8 cellular contexts compared by ENCODE assay signal in genomic region chr1:27526569-27527222, GRCh38. TPM values are rescaled to one million over a fixed set of nuclear protein-coding genes. Genes with fewer than 3 reads are reported as not detected.
DNase-seq lines count a peak whose midpoint lies in the region; TF ChIP-seq lines count a peak whose summit lies in the region.

No MANE protein-coding gene starts in this region.

- TF ChIP-seq CTCF in WERI-Rb-1 (IDR thresholded peaks at IDR 0.05; ENCODE audit: low read depth, low read length), result no peak
- no peak for TF ChIP-seq CTCF in suprapubic skin (IDR thresholded peaks at IDR 0.05)

- H3K4me3 ChIP-seq in WERI-Rb-1 (ENCODE audit: low read depth, low read length) (peak overlapping the region; percentile 46), iPS-18a (ENCODE audit: low read length) (peak overlapping the region; percentile 52), suprapubic skin (peak overlapping the region; percentile 41)

- TF ChIP-seq POLR2A in suprapubic skin (IDR thresholded peaks at IDR 0.05), result no peak

- DNase-seq in activated CD8-positive, alpha-beta memory T cell treated with anti-CD3 and anti-CD28 coated beads for 24 hours, result peak; percentile 68
- no peak for DNase-seq in activated CD8-positive, alpha-beta memory T cell treated with anti-CD3 and anti-CD28 coated beads, Interleukin-2, amount 50 U/mL, for 4 hours
- no peak for DNase-seq in WERI-Rb-1
- no peak for DNase-seq in suprapubic skin (ENCODE audit: low spot score in 2 of 2)
- DNase-seq in activated effector memory CD4-positive, alpha-beta T cell treated with Interleukin-2 at 50 U/mL for 16 hours, result no peak
- no peak for DNase-seq in AG08395 (ENCODE audit: low spot score)
- no peak for DNase-seq in NCI-H1436 (lab: John Stamatoyannopoulos, UW)

- 55% methylated on average over 6 of the region's 10 CpGs for WGBS in suprapubic skin

- TF ChIP-seq EP300 in suprapubic skin (IDR thresholded peaks at IDR 0.05), result no peak

- peak overlapping the region; percentile 44 for H3K9ac ChIP-seq in iPS-18a (ENCODE audit: low read length)

- H3K27ac ChIP-seq in WERI-Rb-1, result peak overlapping the region; percentile 94
- peak overlapping the region; percentile 26 for H3K27ac ChIP-seq in iPS-18a (ENCODE audit: low read length)
- peak overlapping the region; percentile 92 for H3K27ac ChIP-seq in suprapubic skin

- H3K9me3 ChIP-seq in WERI-Rb-1 (ENCODE audit: severe bottlenecking) (no peaks in the 10 kb centered on the region), iPS-18a (ENCODE audit: control insufficient read depth, low read depth, low read length) (no peaks in the 10 kb centered on the region), suprapubic skin (no peaks in the 10 kb centered on the region)

- H3K27me3 ChIP-seq in WERI-Rb-1 (ENCODE audit: insufficient read depth, low read depth, severe bottlenecking) (no peaks in the 10 kb centered on the region), iPS-18a (ENCODE audit: control insufficient read depth, insufficient read depth, low read length) (peaks cover 4% of the 10 kb centered on the region), suprapubic skin (no peaks in the 10 kb centered on the region)

- H3K36me3 ChIP-seq in WERI-Rb-1 (no peaks in the 10 kb centered on the region), iPS-18a (ENCODE audit: control insufficient read depth, low read depth, low read length) (no peaks in the 10 kb centered on the region), suprapubic skin (no peaks in the 10 kb centered on the region)

- H3K4me1 ChIP-seq in iPS-18a (ENCODE audit: control insufficient read depth, low read depth, low read length) (peaks cover 42% of the 10 kb centered on the region), suprapubic skin (peaks cover 79% of the 10 kb centered on the region)

RNA-seq across cellular contexts. Expression of gene WASF2, which starts 36.7 kb away (rescaled TPM):
- 10 to 100 TPM; 69.0 to 96.0 (median 90.4) TPM for total RNA-seq in suprapubic skin

Comparison
In these comparisons a context has a peak if more than half of its experiments do, and no peak if none do; other contexts are left out.
1. H3K27ac ChIP-seq: peak in every context shown above with its lines; median percentile 94 in WERI-Rb-1; 92 in suprapubic skin; 26 in iPS-18a.